ENCODE assay signal across 8 cellular contexts in the genomic region with DNA sequence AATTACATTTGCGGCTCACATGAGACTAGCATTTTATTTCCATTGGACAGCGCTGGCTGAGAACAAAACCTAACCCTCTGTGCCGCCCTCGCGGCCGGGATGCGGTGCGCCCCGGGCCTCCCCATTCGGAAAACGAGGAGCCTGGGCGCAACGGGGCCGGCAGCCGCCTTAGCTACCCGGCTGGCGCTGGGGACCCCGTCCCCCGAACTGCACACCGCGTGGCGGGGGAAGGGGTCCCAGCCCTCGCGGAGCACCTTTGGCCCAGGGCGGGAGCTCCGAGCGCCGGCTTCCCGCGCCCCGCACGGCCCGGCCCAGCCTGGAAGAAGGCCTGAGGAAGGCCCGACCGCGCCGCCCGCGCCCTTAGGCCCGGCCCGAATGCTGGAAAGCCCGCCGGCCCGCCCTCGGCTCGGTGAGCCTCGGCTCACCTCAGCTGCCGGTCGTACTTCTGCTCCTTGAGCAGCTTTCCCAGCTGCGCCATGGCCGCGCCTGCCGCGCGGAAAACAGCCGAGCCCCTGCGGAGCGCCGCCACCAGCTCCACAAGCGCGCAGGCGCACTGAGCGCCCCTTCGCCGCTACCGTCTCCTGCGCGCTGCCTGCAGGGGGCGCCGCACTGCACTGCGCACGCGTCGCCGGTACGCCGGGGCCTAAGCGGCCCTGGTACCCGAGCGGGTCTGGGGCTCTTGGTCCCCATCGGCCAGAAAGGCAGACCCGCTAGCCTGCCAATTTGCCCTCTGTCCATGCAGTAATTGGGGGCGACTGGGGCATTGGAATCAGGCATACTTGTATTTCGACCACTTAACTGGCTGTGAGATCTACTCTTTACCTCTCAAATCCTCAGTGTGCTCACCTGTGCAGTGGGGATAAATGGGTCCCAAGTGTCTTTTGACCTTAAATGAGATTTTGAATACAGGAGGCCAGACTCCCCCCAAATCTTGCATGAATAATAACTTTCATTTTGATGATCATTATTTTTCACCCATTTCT. TPM values are rescaled to one million over a fixed set of nuclear protein-coding genes. Genes with fewer than 3 reads are reported as not detected.
DNase-seq lines count a peak whose midpoint lies in the region; ATAC-seq and TF ChIP-seq lines count a peak whose summit lies in the region.

TSS of gene NAE1 (minus strand) at position 555 of the 983 bp plus-strand sequence. CDS start at position 478, 77 bp downstream.

- no peaks in the 10 kb centered on the region for H3K9me3 ChIP-seq in CD8-positive, alpha-beta T cell (ENCODE audit: low read length)

- peak within 1 kb of the TSS; percentile 72 for H3K27ac ChIP-seq in CD8-positive, alpha-beta T cell (ENCODE audit: low read depth, low read length)

- no peaks in the 10 kb centered on the region for H3K9me3 Mint-ChIP-seq in CD8-positive, alpha-beta T cell
- H3K9me3 Mint-ChIP-seq in activated CD8-positive, alpha-beta T cell treated with anti-CD3 and anti-CD28 coated beads, Interleukin-2, amount 10 ng/mL, durations not matched to agents 7 days and 5 days (ENCODE audit: insufficient read depth), result no peaks in the 10 kb centered on the region

- POLR2A ChIA-PET in CD8-positive, alpha-beta T cell (lab: Charles Lee), result interaction anchor here (0.6 to 2.6 kb wide), 11 partner anchors 10 to 180 kb away, joined by 3 to 17 read pairs (median 4); partner anchors contain the start of genes DYNC1LI2 and PDP2
- POLR2A ChIA-PET in activated CD8-positive, alpha-beta T cell treated with anti-CD3 and anti-CD28 coated beads, Interleukin-2, amount 10 ng/mL, durations not matched to agents 7 days and 5 days (lab: Charles Lee), result interaction anchor here (0.6 to 3.2 kb wide), 6 partner anchors 13 to 226 kb away, joined by 3 to 28 read pairs (median 3); partner anchors contain the start of genes CA7 and CMTM3

- TF ChIP-seq CTCF in CD8-positive, alpha-beta T cell (IDR thresholded peaks at IDR 0.05), result peak; percentile 98

- CTCF ChIA-PET in CD8-positive, alpha-beta T cell (lab: Charles Lee), result interaction anchor here (0.6 to 4.3 kb wide), 31 partner anchors 7 to 180 kb away, joined by 3 to 53 read pairs (median 4); partner anchors contain the start of genes CA7 and DYNC1LI2
- CTCF ChIA-PET in activated CD8-positive, alpha-beta T cell treated with anti-CD3 and anti-CD28 coated beads, Interleukin-2, amount 10 ng/mL, durations not matched to agents 7 days and 5 days (lab: Charles Lee), result interaction anchor here (0.6 to 10.2 kb wide), 60 partner anchors 8 to 425 kb away, joined by 3 to 195 read pairs (median 5); partner anchors contain the start of genes CA7, CKLF, CMTM2 and CMTM4

- peaks cover 18% of the 10 kb centered on the region for H3K4me1 ChIP-seq in CD8-positive, alpha-beta T cell (ENCODE audit: insufficient read depth, low read length)

- H3K4me1 Mint-ChIP-seq in CD8-positive, alpha-beta T cell (ENCODE audit: low read depth), result peaks cover 34% of the 10 kb centered on the region
- peaks cover 28% of the 10 kb centered on the region for H3K4me1 Mint-ChIP-seq in activated CD8-positive, alpha-beta T cell treated with anti-CD3 and anti-CD28 coated beads, Interleukin-2, amount 10 ng/mL, durations not matched to agents 7 days and 5 days (ENCODE audit: low read depth)

- no peaks in the 10 kb centered on the region for H3K36me3 ChIP-seq in CD8-positive, alpha-beta T cell (ENCODE audit: insufficient read depth, low read length)

- peaks cover 25% of the 10 kb centered on the region for H3K36me3 Mint-ChIP-seq in CD8-positive, alpha-beta T cell
- peaks cover 23% of the 10 kb centered on the region for H3K36me3 Mint-ChIP-seq in activated CD8-positive, alpha-beta T cell treated with anti-CD3 and anti-CD28 coated beads, Interleukin-2, amount 10 ng/mL, durations not matched to agents 7 days and 5 days (ENCODE audit: low read depth)

- peak within 1 kb of the TSS; percentile 45 for H3K27ac Mint-ChIP-seq in CD8-positive, alpha-beta T cell
- H3K27ac Mint-ChIP-seq in activated CD8-positive, alpha-beta T cell treated with anti-CD3 and anti-CD28 coated beads, Interleukin-2, amount 10 ng/mL, durations not matched to agents 7 days and 5 days, result peak within 1 kb of the TSS; percentile 83

- peak within 1 kb of the TSS; percentile 82 for H3K4me3 ChIP-seq in CD8-positive, alpha-beta T cell (ENCODE audit: low read depth, low read length)

- peak within 1 kb of the TSS; percentile 77 for H3K4me3 Mint-ChIP-seq in CD8-positive, alpha-beta T cell
- H3K4me3 Mint-ChIP-seq in activated CD8-positive, alpha-beta T cell treated with anti-CD3 and anti-CD28 coated beads, Interleukin-2, amount 10 ng/mL, durations not matched to agents 7 days and 5 days, result peak within 1 kb of the TSS; percentile 74

- H3K27me3 Mint-ChIP-seq in CD8-positive, alpha-beta T cell (ENCODE audit: low read depth), result peaks cover 2% of the 10 kb centered on the region
- H3K27me3 Mint-ChIP-seq in activated CD8-positive, alpha-beta T cell treated with anti-CD3 and anti-CD28 coated beads, Interleukin-2, amount 10 ng/mL, durations not matched to agents 7 days and 5 days (ENCODE audit: low read depth), result peaks cover 7% of the 10 kb centered on the region

- ATAC-seq in CD8-positive, alpha-beta T cell, result peak; percentile 97
- peak; percentile 92 for ATAC-seq in GM19452 (IDR thresholded peaks at IDR 0.05; ENCODE audit: unreplicated experiment)
- ATAC-seq in activated CD8-positive, alpha-beta T cell treated with anti-CD3 and anti-CD28 coated beads, Interleukin-2, amount 10 ng/mL, durations not matched to agents 7 days and 5 days, result peak; percentile 97

- no peaks in the 10 kb centered on the region for H3K27me3 ChIP-seq in CD8-positive, alpha-beta T cell (ENCODE audit: insufficient read depth, low read length)

- intact Hi-C loops in CD8-positive, alpha-beta T cell (cut with DNase I, micrococcal nuclease), result loop anchor here (1.0 to 5.0 kb wide), 5 partner anchors 38 to 102 kb away; partner anchors contain the start of genes DYNC1LI2 (in 2 of the 2) and CIAO2B (in 1 of the 2)

- DNase-seq in CD8-positive, alpha-beta T cell, result peak; percentile 78 to 95 (median 87)
- peak; percentile 90 for DNase-seq in HK-2 (ENCODE audit: unreplicated experiment)
- DNase-seq in NCI-H82 treated with DMSO at 0.1 percent for 48 hours (lab: John Stamatoyannopoulos, UW; ENCODE audit: unreplicated experiment), result peak; percentile 69
- DNase-seq in activated CD8-positive, alpha-beta T cell treated with anti-CD3 and anti-CD28 coated beads, Interleukin-2, amount 10 ng/mL, durations not matched to agents 7 days and 5 days, result peak; percentile 90
- peak; percentile 81 for DNase-seq in effector CD8-positive, alpha-beta T cell (lab: John Stamatoyannopoulos, UW)
- peak; percentile 92 for DNase-seq in medulla oblongata (ENCODE audit: extremely low spot score)
- DNase-seq in stimulated activated CD8-positive, alpha-beta memory T cell treated with anti-CD3 and anti-CD28 coated beads, Interleukin-12 subunit alpha, Interleukin-12 subunit beta, amount 100 ng/mL, for 1 hour (ENCODE audit: low read depth), result peak; percentile 79

RNA-seq across cellular contexts. Expression of gene NAE1, which starts in this region (rescaled TPM):
- 10 to 100 TPM; 91.9 to 95.9 TPM for total RNA-seq in CD8-positive, alpha-beta T cell
- 10 to 100 TPM; 77.3 to 84.1 TPM for total RNA-seq in activated CD8-positive, alpha-beta T cell treated with anti-CD3 and anti-CD28 coated beads, Interleukin-2, amount 10 ng/mL, durations not matched to agents 7 days and 5 days

Comparison
In these comparisons a context has a peak if more than half of its experiments do, and no peak if none do; other contexts are left out.
1. Peak in every context shown above with its lines: DNase-seq, ATAC-seq, H3K4me3 ChIP-seq and H3K27ac ChIP-seq.